ENCODE assay signal across 21 cellular contexts in genomic region chr10:37225163-37225562, GRCh38.
"Had no signal": no experiment of that assay in that cellular context is flagged by ENCODE, and none has a peak within 500 bp of the region (broad histone marks: within the 10 kb centered on the region; RNA-seq: fewer than 3 reads in every experiment).

No MANE protein-coding gene starts in this region.

- FAIRE-seq: HTR-8/SVneo had no signal

- H3K27me3 ChIP-seq: SJCRH30 had no signal

- ATAC-seq: Panc1, Right ventricle myocardium inferior, SK-N-SH treated with all-trans-retinoic acid at 6 μM for 48 hours had no signal

- H3K4me1 ChIP-seq: SJCRH30 had no signal

- H3K4me3 ChIP-seq: SJCRH30 had no signal

- H3K9me3 ChIP-seq: SJCRH30 had no signal

- H3K36me3 ChIP-seq: SJCRH30 had no signal

- H3K27ac ChIP-seq: HL-60, SJCRH30 had no signal

- DNase-seq: KBM-7, MV-4-11, NCI-H1048, NCI-H1105, NCI-H1417, NCI-H1436 treated with DMSO at 0.1 percent for 48 hours, NCI-H1694, NCI-H187 treated with DMSO at 0.1 percent for 48 hours, NCI-H2029 treated with DMSO at 0.1 percent for 48 hours, NCI-H2227 treated with DMSO at 0.1 percent for 48 hours, NCI-H510A, NCI-H524 treated with DMSO at 0.1 percent for 48 hours, NCI-H69, NCI-H774, SHP77 treated with DMSO at 0.1 percent for 48 hours, SJCRH30 had no signal
